In the genomic region with DNA sequence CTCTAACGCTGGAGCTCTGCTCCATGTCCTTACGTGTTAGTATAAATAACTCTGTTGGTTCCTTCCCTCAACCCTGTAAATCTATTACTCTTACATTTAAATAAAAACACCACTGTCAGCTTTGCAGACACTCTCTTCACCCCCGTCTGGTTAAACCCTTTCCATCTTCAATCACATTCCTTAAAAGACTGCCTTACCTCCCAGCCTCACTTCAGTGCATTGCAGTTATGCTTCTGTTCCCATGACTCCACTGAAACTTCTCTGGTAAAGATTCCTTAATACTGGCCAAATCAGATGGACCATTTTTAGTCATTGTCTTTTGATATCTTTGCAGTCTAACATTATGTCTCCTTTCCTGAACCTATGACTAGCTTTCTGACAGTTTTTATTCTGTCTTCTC, we compare ENCODE assay signal across 22 cellular contexts.
DNase-seq lines count a peak whose midpoint lies in the region; ATAC-seq and TF ChIP-seq lines count a peak whose summit lies in the region.
"Had no signal": no experiment of that assay in that cellular context is flagged by ENCODE, and none has a peak within 500 bp of the region (broad histone marks: within the 10 kb centered on the region; RNA-seq: fewer than 3 reads in every experiment).

No MANE protein-coding gene starts in this region.

- no peak for ATAC-seq in CD8-positive, alpha-beta T cell
- ATAC-seq in T-cell (replicated peaks in 1 of 4): no peak
- ATAC-seq: GM12878 had no signal

- H3K27ac ChIP-seq in CD8-positive, alpha-beta T cell (ENCODE audit: low read depth, low read length): no peak overlapping the region
- H3K27ac ChIP-seq: parathyroid adenoma, sigmoid colon, uterus, WERI-Rb-1 had no signal

- CTCF ChIA-PET in CD8-positive, alpha-beta T cell (lab: Charles Lee): interaction anchor here (0.8 to 1.7 kb wide), 2 partner anchors 98 to 135 kb away, joined by 3 to 7 read pairs; no protein-coding TSS in a partner anchor
- CTCF ChIA-PET in T-cell (lab: Charles Lee): interaction anchor here in 1 of 2 donors (0.6 kb wide), 1 partner anchor 54 kb away, joined by 3 read pairs; no protein-coding TSS in a partner anchor

- no peak overlapping the region for H3K4me3 ChIP-seq in CD8-positive, alpha-beta T cell (ENCODE audit: low read depth, low read length)
- H3K4me3 ChIP-seq in fibroblast of the aortic adventitia (ENCODE audit: low read depth, low read length): no peak overlapping the region
- H3K4me3 ChIP-seq: GM12878, sigmoid colon, uterus had no signal

- no peaks in the 10 kb centered on the region for H3K9me3 ChIP-seq in CD8-positive, alpha-beta T cell (ENCODE audit: low read length)
- H3K9me3 ChIP-seq: sigmoid colon, uterus had no signal

- POLR2A ChIA-PET in CD8-positive, alpha-beta T cell (lab: Charles Lee): interaction anchor here (1.3 kb wide), 1 partner anchor 125 kb away, joined by 5 read pairs; no protein-coding TSS in a partner anchor
- POLR2A ChIA-PET in T-cell (lab: Charles Lee): interaction anchor here in 1 of 2 donors (0.9 to 1.5 kb wide), 2 partner anchors 11 to 64 kb away, joined by 3 read pairs; no protein-coding TSS in a partner anchor

- no peak for TF ChIP-seq CTCF in CD8-positive, alpha-beta T cell (IDR thresholded peaks at IDR 0.05)
- TF ChIP-seq CTCF in fibroblast of the aortic adventitia (IDR thresholded peaks at IDR 0.05; ENCODE audit: insufficient read depth, low read length) (no peak), progenitor cell of endocrine pancreas (IDR thresholded peaks at IDR 0.05; ENCODE audit: unreplicated experiment) (no peak)

- H3K27ac Mint-ChIP-seq in CD8-positive, alpha-beta T cell: peak overlapping the region; percentile 32
- peak overlapping the region; percentile 56 to 66 for H3K27ac Mint-ChIP-seq in T-cell
- peak overlapping the region; percentile 72 for H3K27ac Mint-ChIP-seq in progenitor cell of endocrine pancreas
- H3K27ac Mint-ChIP-seq: CD4-positive, alpha-beta T cell; T-helper 2 cell treated with Interferon-gamma antibody and Interleukin-4, amounts not matched to agents 5 μg/mL and 100 μg/mL, for 36 hours had no signal

- H3K9me3 Mint-ChIP-seq in CD8-positive, alpha-beta T cell: no peaks in the 10 kb centered on the region
- H3K9me3 Mint-ChIP-seq in T-cell: no peaks in the 10 kb centered on the region
- no peaks in the 10 kb centered on the region for H3K9me3 Mint-ChIP-seq in progenitor cell of endocrine pancreas (ENCODE audit: low read depth)
- H3K9me3 Mint-ChIP-seq: CD4-positive, alpha-beta T cell; naive B cell; T-helper 2 cell treated with Interferon-gamma antibody and Interleukin-4, amounts not matched to agents 5 μg/mL and 100 μg/mL, for 36 hours had no signal

- H3K4me1 ChIP-seq in CD8-positive, alpha-beta T cell (ENCODE audit: insufficient read depth, low read length): peaks cover 39% of the 10 kb centered on the region
- H3K4me1 ChIP-seq: parathyroid adenoma, uterus had no signal

- no peak for DNase-seq in CD8-positive, alpha-beta T cell
- DNase-seq in T-cell (no peak), fibroblast of the aortic adventitia (ENCODE audit: low read depth) (peak; percentile 12), progenitor cell of endocrine pancreas (ENCODE audit: low spot score, unreplicated experiment) (no peak), GDM1 (lab: John Stamatoyannopoulos, UW) (no peak), hepatic stellate cell (ENCODE audit: low spot score) (no peak), posterior cingulate gyrus (no peak)
- DNase-seq: activated CD8-positive, alpha-beta memory T cell treated with anti-CD3 and anti-CD28 coated beads, Interleukin-2, amount 50 U/mL, for 48 hours; activated effector memory CD4-positive, alpha-beta T cell treated with anti-CD3 and anti-CD28 coated beads, Interleukin-2, amount 50 U/mL, for 16 hours; CD4-positive, alpha-beta T cell; dermis blood vessel endothelial cell; KG1; naive B cell; NCI-H1694; NCI-H2171 treated with DMSO at 0.1 percent for 48 hours; NCI-H524 treated with DMSO at 0.1 percent for 48 hours; sigmoid colon; uterus; WERI-Rb-1 had no signal

- no peaks in the 10 kb centered on the region for H3K27me3 ChIP-seq in CD8-positive, alpha-beta T cell (ENCODE audit: insufficient read depth, low read length)
- H3K27me3 ChIP-seq: sigmoid colon, uterus had no signal

- no peaks in the 10 kb centered on the region for H3K27me3 Mint-ChIP-seq in CD8-positive, alpha-beta T cell (ENCODE audit: low read depth)
- H3K27me3 Mint-ChIP-seq in T-cell (no peaks in the 10 kb centered on the region), progenitor cell of endocrine pancreas (no peaks in the 10 kb centered on the region)
- H3K27me3 Mint-ChIP-seq: CD4-positive, alpha-beta T cell; naive B cell had no signal

- intact Hi-C loops in CD8-positive, alpha-beta T cell (cut with DNase I, micrococcal nuclease): loop anchor here (2.0 to 10.0 kb wide), 3 partner anchors 14 to 1094 kb away; no protein-coding TSS in a partner anchor
- intact Hi-C loops in posterior cingulate gyrus (cut with DNase I): no loop called here

- peaks cover 76% of the 10 kb centered on the region for H3K4me1 Mint-ChIP-seq in CD8-positive, alpha-beta T cell (ENCODE audit: low read depth)
- H3K4me1 Mint-ChIP-seq in T-cell (peaks cover 71 to 82% (median 80%) of the 10 kb centered on the region in 3 donors), progenitor cell of endocrine pancreas (ENCODE audit: low read depth) (peaks cover 11% of the 10 kb centered on the region)

- no peaks in the 10 kb centered on the region for H3K36me3 ChIP-seq in CD8-positive, alpha-beta T cell (ENCODE audit: insufficient read depth, low read length)
- H3K36me3 ChIP-seq: sigmoid colon, uterus, WERI-Rb-1 had no signal

- peaks cover 22% of the 10 kb centered on the region for H3K36me3 Mint-ChIP-seq in CD8-positive, alpha-beta T cell
- peaks cover 14% of the 10 kb centered on the region for H3K36me3 Mint-ChIP-seq in T-cell
- H3K36me3 Mint-ChIP-seq in progenitor cell of endocrine pancreas (ENCODE audit: insufficient read depth): no peaks in the 10 kb centered on the region

- no peak overlapping the region for H3K4me3 Mint-ChIP-seq in CD8-positive, alpha-beta T cell
- peak overlapping the region in 1 of 3 donors; percentile 0 for H3K4me3 Mint-ChIP-seq in T-cell
- no peak overlapping the region for H3K4me3 Mint-ChIP-seq in progenitor cell of endocrine pancreas (ENCODE audit: low read depth)
- H3K4me3 Mint-ChIP-seq: naive B cell; T-helper 2 cell treated with Interferon-gamma antibody and Interleukin-4, amounts not matched to agents 5 μg/mL and 100 μg/mL, for 36 hours had no signal
